In genomic region chrX:74291577-74291963, GRCh38 we compare ENCODE assay signal across 8 cellular contexts. TPM values are rescaled to one million over a fixed set of nuclear protein-coding genes. Genes with fewer than 3 reads are reported as not detected.
DNase-seq lines count a peak whose midpoint lies in the region; ATAC-seq and TF ChIP-seq lines count a peak whose summit lies in the region.

No MANE protein-coding gene starts in this region.

- peak overlapping the region; percentile 75 for H3K9ac ChIP-seq in mucosa of stomach (ENCODE audit: low read length)

- DNase-seq in ACHN (peak; percentile 2), HT1080 (ENCODE audit: low read depth) (peak; percentile 0), breast epithelium (ENCODE audit: low spot score in 2 of 2) (no peak), SHP77 (lab: John Stamatoyannopoulos, UW) (no peak), nucleus accumbens (lab: John Stamatoyannopoulos, UW) (no peak)
- DNase-seq in effector CD4-positive, alpha-beta T cell, result no peak

- in situ Hi-C loops in ACHN (cut with HindIII; ENCODE audit: low pct_ligation_motif_present, low pct_unique_long_range_greater_than_20kb, low sequenced_read_pairs), result no loop called here

- no peak for ATAC-seq in GM21529 (IDR thresholded peaks at IDR 0.05; ENCODE audit: unreplicated experiment)

- no peaks in the 10 kb centered on the region for H3K4me1 ChIP-seq in breast epithelium
- no peaks in the 10 kb centered on the region for H3K4me1 ChIP-seq in mucosa of stomach (ENCODE audit: control insufficient read depth, insufficient read depth, low read length)

- intact Hi-C loops in breast epithelium (cut with DNase I; ENCODE audit: low total_unique reads), result no loop called here

- no peaks in the 10 kb centered on the region for H3K9me3 ChIP-seq in breast epithelium
- H3K9me3 ChIP-seq in mucosa of stomach (ENCODE audit: control insufficient read depth, low read length), result no peaks in the 10 kb centered on the region

- H3K27me3 ChIP-seq in breast epithelium, result peaks cover 0 to 15% of the 10 kb centered on the region in 2 donors
- H3K27me3 ChIP-seq in mucosa of stomach (ENCODE audit: control insufficient read depth, insufficient read depth, low read length), result no peaks in the 10 kb centered on the region

- no peaks in the 10 kb centered on the region for H3K36me3 ChIP-seq in breast epithelium
- H3K36me3 ChIP-seq in mucosa of stomach (ENCODE audit: control insufficient read depth, insufficient read depth, low read length), result no peaks in the 10 kb centered on the region

- TF ChIP-seq POLR2A in breast epithelium (IDR thresholded peaks at IDR 0.05), result no peak

- peak overlapping the region; percentile 90 to 94 for H3K27ac ChIP-seq in breast epithelium

- TF ChIP-seq CTCF in breast epithelium (IDR thresholded peaks at IDR 0.05), result no peak

- peak overlapping the region; percentile 56 to 71 (median 60) for H3K4me3 ChIP-seq in breast epithelium
- peak overlapping the region; percentile 86 for H3K4me3 ChIP-seq in mucosa of stomach (ENCODE audit: low read length)

RNA-seq across cellular contexts. Expression of gene ZCCHC13, which starts 12.4 kb away (rescaled TPM):
- total RNA-seq in HT1080 (2014; rRNA removed; shearing (Covaris generic)), result not detected in 2 replicates
- polyA plus RNA-seq in HT1080 (2015; cell fraction: cytosol; rRNA removed), result not detected in 2 replicates
- not detected in 2 replicates for polyA plus RNA-seq in HT1080 (2015; cell fraction: nucleus; rRNA removed)
- not detected for total RNA-seq in breast epithelium

Comparison
In these comparisons a context has a peak if more than half of its experiments do, and no peak if none do; other contexts are left out.
1. DNase-seq: peak in ACHN (single experiment) and HT1080 (single experiment); none in breast epithelium (0 of 2), SHP77 (0 of 2), nucleus accumbens (0 of 56) and effector CD4-positive, alpha-beta T cell (single experiment).